ENCODE assay signal across 8 cellular contexts in genomic region chr17:49703557-49704277, GRCh38. TPM values are rescaled to one million over a fixed set of nuclear protein-coding genes. Genes with fewer than 3 reads are reported as not detected.
A peak's percentile ranks its signal among the peaks of the same experiment; 100 is the strongest.
DNase-seq lines count a peak whose midpoint lies in the region; ATAC-seq and TF ChIP-seq lines count a peak whose summit lies in the region.

No MANE protein-coding gene starts in this region.

- no peak overlapping the region for H2AFZ ChIP-seq in neural progenitor cell (replicated peaks)

- no peak overlapping the region for H3K9ac ChIP-seq in neural progenitor cell

- H3K4me2 ChIP-seq in neural progenitor cell: no peak overlapping the region

- H3K36me3 ChIP-seq in neural progenitor cell: no peaks in the 10 kb centered on the region

- CTCF ChIA-PET in T-cell (lab: Charles Lee): interaction anchor here (0.7 to 1.8 kb wide), 5 partner anchors 60 to 136 kb away, joined by 3 to 10 read pairs (median 6); partner anchors contain the start of gene FAM117A (in 1 of the 2)

- H3K36me3 Mint-ChIP-seq in stimulated activated naive CD8-positive, alpha-beta T cell treated with anti-CD3 and anti-CD28 coated beads, Interleukin-15, Interleukin-2, amounts not matched to agents 100 ng/mL and 50 ng/mL, for 24 hours (ENCODE audit: low read depth): peaks cover 54% of the 10 kb centered on the region
- H3K36me3 Mint-ChIP-seq in neural progenitor cell: peaks cover 9% of the 10 kb centered on the region
- H3K36me3 Mint-ChIP-seq in T-cell: peaks cover 48% of the 10 kb centered on the region

- POLR2A ChIA-PET in T-cell (lab: Charles Lee): no interaction called here

- H3K4me3 Mint-ChIP-seq in stimulated activated naive CD8-positive, alpha-beta T cell treated with anti-CD3 and anti-CD28 coated beads, Interleukin-15, Interleukin-2, amounts not matched to agents 100 ng/mL and 50 ng/mL, for 24 hours: no peak overlapping the region
- H3K4me3 Mint-ChIP-seq in neural progenitor cell (no peak overlapping the region), T-cell (no peak overlapping the region)

- peak; percentile 63 for TF ChIP-seq CTCF in neural progenitor cell (IDR thresholded peaks at IDR 0.05)

- no peak overlapping the region for H3K27ac ChIP-seq in neural progenitor cell

- H3K9me3 ChIP-seq in neural progenitor cell (ENCODE audit: low read depth): no peaks in the 10 kb centered on the region

- DNase-seq in stimulated activated naive CD8-positive, alpha-beta T cell treated with anti-CD3 and anti-CD28 coated beads, Interleukin-15, Interleukin-2, amounts not matched to agents 100 U/mL and 50 U/mL, for 24 hours: no peak
- DNase-seq in NCI-H2171 treated with DMSO at 0.1 percent for 48 hours (lab: John Stamatoyannopoulos, UW) (peak; percentile 54), dermis blood vessel endothelial cell (peak; percentile 82), neural progenitor cell (ENCODE audit: low spot score) (peak; percentile 79), COLO668 (lab: John Stamatoyannopoulos, UW; ENCODE audit: unreplicated experiment) (no peak), T-cell (no peak), SKM-1 (lab: John Stamatoyannopoulos, UW; ENCODE audit: unreplicated experiment) (no peak)

- no peaks in the 10 kb centered on the region for H3K27me3 Mint-ChIP-seq in stimulated activated naive CD8-positive, alpha-beta T cell treated with anti-CD3 and anti-CD28 coated beads, Interleukin-15, Interleukin-2, amounts not matched to agents 100 ng/mL and 50 ng/mL, for 24 hours
- peaks cover 10% of the 10 kb centered on the region for H3K27me3 Mint-ChIP-seq in neural progenitor cell (ENCODE audit: insufficient read depth, low read depth)
- no peaks in the 10 kb centered on the region for H3K27me3 Mint-ChIP-seq in T-cell

- no peak overlapping the region for H3K4me3 ChIP-seq in neural progenitor cell

- ATAC-seq in stimulated activated naive CD8-positive, alpha-beta T cell treated with anti-CD3 and anti-CD28 coated beads, Interleukin-15, Interleukin-2, amounts not matched to agents 100 U/mL and 50 U/mL, for 24 hours: no peak
- no peak for ATAC-seq in T-cell (replicated peaks in 1 of 4)

- no peaks in the 10 kb centered on the region for H3K9me3 Mint-ChIP-seq in stimulated activated naive CD8-positive, alpha-beta T cell treated with anti-CD3 and anti-CD28 coated beads, Interleukin-15, Interleukin-2, amounts not matched to agents 100 ng/mL and 50 ng/mL, for 24 hours
- H3K9me3 Mint-ChIP-seq in neural progenitor cell (no peaks in the 10 kb centered on the region), T-cell (no peaks in the 10 kb centered on the region)

- H3K79me2 ChIP-seq in neural progenitor cell (ENCODE audit: low read depth): peaks cover 16% of the 10 kb centered on the region

- peaks cover 37% of the 10 kb centered on the region for H3K4me1 Mint-ChIP-seq in stimulated activated naive CD8-positive, alpha-beta T cell treated with anti-CD3 and anti-CD28 coated beads, Interleukin-15, Interleukin-2, amounts not matched to agents 100 ng/mL and 50 ng/mL, for 24 hours (ENCODE audit: low read depth)
- H3K4me1 Mint-ChIP-seq in neural progenitor cell: peaks cover 23% of the 10 kb centered on the region
- H3K4me1 Mint-ChIP-seq in T-cell: peaks cover 36 to 38% (median 37%) of the 10 kb centered on the region in 3 donors

- H3K27me3 ChIP-seq in neural progenitor cell: no peaks in the 10 kb centered on the region

- H4K20me1 ChIP-seq in neural progenitor cell (ENCODE audit: low read depth): no peaks in the 10 kb centered on the region

- peaks cover 18% of the 10 kb centered on the region for H3F3A ChIP-seq in neural progenitor cell (ENCODE audit: low read depth)

- peaks cover 7% of the 10 kb centered on the region for H3K4me1 ChIP-seq in neural progenitor cell

- peak overlapping the region; percentile 41 for H3K27ac Mint-ChIP-seq in stimulated activated naive CD8-positive, alpha-beta T cell treated with anti-CD3 and anti-CD28 coated beads, Interleukin-15, Interleukin-2, amounts not matched to agents 100 ng/mL and 50 ng/mL, for 24 hours
- no peak overlapping the region for H3K27ac Mint-ChIP-seq in neural progenitor cell
- peak overlapping the region in 1 of 2 donors; percentile 44 for H3K27ac Mint-ChIP-seq in T-cell

RNA-seq across cellular contexts. Expression of gene SLC35B1, which starts 4.0 kb away (rescaled TPM):
- total RNA-seq in dermis blood vessel endothelial cell (56.9 and 58.9 TPM in 2 replicates), neural progenitor cell (ENCODE audit: low replicate concordance) (52.7 and 62.1 TPM in 2 replicates), T-cell (10 to 100 TPM; 40.5 to 57.1 (median 42.8) TPM)

RNA-seq across cellular contexts. Expression of gene SPOP, which starts 25.8 kb away (rescaled TPM):
- total RNA-seq in dermis blood vessel endothelial cell (127 and 144 TPM in 2 replicates), neural progenitor cell (ENCODE audit: low replicate concordance) (29.5 and 40.3 TPM in 2 replicates), T-cell (10 to 100 TPM; 67.1 to 80.4 (median 71.5) TPM)

Comparison
In these comparisons a context has a peak if more than half of its experiments do, and no peak if none do; other contexts are left out.
1. DNase-seq: peak in NCI-H2171 treated with DMSO at 0.1 percent for 48 hours (single experiment), dermis blood vessel endothelial cell (single experiment) and neural progenitor cell (single experiment); none in stimulated activated naive CD8-positive, alpha-beta T cell treated with anti-CD3 and anti-CD28 coated beads, Interleukin-15, Interleukin-2, amounts not matched to agents 100 U/mL and 50 U/mL, for 24 hours (single experiment), COLO668 (single experiment), T-cell (0 of 34) and SKM-1 (single experiment).